In the genomic region with DNA sequence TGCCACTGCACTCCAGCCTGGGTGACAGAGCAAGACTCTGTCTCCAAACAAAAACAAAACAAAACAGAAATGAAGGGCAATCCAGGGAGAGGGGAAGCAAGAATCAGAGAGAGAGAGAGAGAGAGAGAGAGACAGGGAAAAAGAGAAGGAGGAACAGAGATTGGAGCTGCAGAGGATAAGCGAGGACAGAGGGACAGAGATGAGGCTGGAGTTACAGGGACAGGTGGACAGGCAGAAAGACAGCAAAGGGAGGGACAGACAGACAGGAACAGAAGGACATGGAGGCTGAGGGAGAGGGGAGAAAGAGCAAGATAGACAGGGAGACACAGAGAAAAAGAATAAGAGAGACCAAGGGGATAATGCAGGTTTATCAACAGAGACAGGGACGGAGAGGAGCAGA, we compare ENCODE assay signal across 1 cellular context.
TF ChIP-seq lines count a peak whose summit lies in the region.

No MANE protein-coding gene starts in this region.

TF ChIP-seq in GM23338, 12 proteins besides CTCF, POLR2A, EP300 and RAD21 (continued from another document):
- TF ChIP-seq CREB1 (CRISPR knock-in tag; IDR thresholded peaks at IDR 0.05; ENCODE audit: low read depth) (no peak), POLR2AphosphoS5 (IDR thresholded peaks at IDR 0.05; ENCODE audit: low read depth) (no peak)
TF ChIP-seq in GM23338: peak in this region for 0.
